In genomic region chr17:7634384-7634783, GRCh38 we compare ENCODE assay signal across 8 cellular contexts. TPM values are rescaled to one million over a fixed set of nuclear protein-coding genes. Genes with fewer than 3 reads are reported as not detected.
DNase-seq lines count a peak whose midpoint lies in the region; ATAC-seq and TF ChIP-seq lines count a peak whose summit lies in the region.

No MANE protein-coding gene starts in this region.

- intact Hi-C loops in left ventricle myocardium inferior (cut with micrococcal nuclease) (loop anchor here (5.0 kb wide), 1 partner anchor 53 kb away; the partner anchor contains the start of genes TP53 and WRAP53), aorta (cut with DNase I) (no loop called here)

- no peaks in the 10 kb centered on the region for H3K9me3 ChIP-seq in GM23248 (ENCODE audit: low read depth)
- H3K9me3 ChIP-seq in left ventricle myocardium inferior (replicated peaks): no peaks in the 10 kb centered on the region
- H3K9me3 ChIP-seq in aorta (ENCODE audit: control insufficient read depth, low read length): no peaks in the 10 kb centered on the region

- WGBS in GM23248 (ENCODE audit: low coverage in 1 of 2, low lambda C conversion rate in 2 of 2, missing lambda C conversion rate in 2 of 2), 2 experiments: 14 to 15% methylated on average over 5 of the region's 5 CpGs
- WGBS in aorta, 2 donors: 11 to 19% methylated on average over 5 of the region's 5 CpGs

- H3K4me3 ChIP-seq in GM23248: no peak overlapping the region
- H3K4me3 ChIP-seq in left ventricle myocardium inferior: no peak overlapping the region
- H3K4me3 ChIP-seq in aorta (ENCODE audit: low read length in 2 of 2): no peak overlapping the region

- H3K9ac ChIP-seq in GM23248: no peak overlapping the region

- H3F3A ChIP-seq in GM23248 (ENCODE audit: insufficient read depth): no peaks in the 10 kb centered on the region

- peak; percentile 58 for TF ChIP-seq CTCF in left ventricle myocardium inferior (IDR thresholded peaks at IDR 0.05; ENCODE audit: borderline replicate concordance)

- H3K36me3 ChIP-seq in GM23248 (ENCODE audit: low read depth) (no peaks in the 10 kb centered on the region), left ventricle myocardium inferior (no peaks in the 10 kb centered on the region), aorta (ENCODE audit: control insufficient read depth in 1 of 2, insufficient read depth in 2 of 2, low read length in 1 of 2) (no peaks in the 10 kb centered on the region)

- DNase-seq in AG08395 (ENCODE audit: low spot score) (peak; percentile 55), GM23248 (peak; percentile 54), left ventricle myocardium inferior (peak; percentile 46), aorta (no peak)
- DNase-seq in activated effector memory CD4-positive, alpha-beta T cell treated with anti-CD3 and anti-CD28 coated beads, Interleukin-2, amount 50 U/mL, for 16 hours: no peak
- DNase-seq in activated naive CD4-positive, alpha-beta T cell treated with Interleukin-2 at 50 U/mL for 16 hours: no peak

- peak; percentile 91 for ATAC-seq in SK-N-SH treated with all-trans-retinoic acid at 6 μM for 48 hours
- peak; percentile 31 for ATAC-seq in aorta (ENCODE audit: low FRiP score)
- no peak for ATAC-seq in HG02763 (IDR thresholded peaks at IDR 0.05; ENCODE audit: unreplicated experiment)

- no peaks in the 10 kb centered on the region for H3K27me3 ChIP-seq in GM23248 (replicated peaks; ENCODE audit: insufficient read depth)
- H3K27me3 ChIP-seq in left ventricle myocardium inferior (ENCODE audit: low read depth): no peaks in the 10 kb centered on the region
- H3K27me3 ChIP-seq in aorta (ENCODE audit: control insufficient read depth in 1 of 2, insufficient read depth in 2 of 2, low read length in 1 of 2): no peaks in the 10 kb centered on the region

- no peaks in the 10 kb centered on the region for H3K4me1 ChIP-seq in GM23248 (ENCODE audit: insufficient read depth)
- peaks cover 7% of the 10 kb centered on the region for H3K4me1 ChIP-seq in left ventricle myocardium inferior
- no peaks in the 10 kb centered on the region for H3K4me1 ChIP-seq in aorta (ENCODE audit: control insufficient read depth in 1 of 2, insufficient read depth in 2 of 2, low read length in 2 of 2)

- in situ Hi-C loops in GM23248 (cut with MboI): loop anchor here (10.0 kb wide), 1 partner anchor 150 kb away; no protein-coding TSS in a partner anchor

- H4K20me1 ChIP-seq in GM23248 (ENCODE audit: insufficient read depth): no peaks in the 10 kb centered on the region

- no peaks in the 10 kb centered on the region for H3K79me2 ChIP-seq in GM23248 (ENCODE audit: insufficient read depth)

- H2AFZ ChIP-seq in GM23248: no peak overlapping the region

- H3K27ac ChIP-seq in GM23248 (no peak overlapping the region), left ventricle myocardium inferior (replicated peaks) (no peak overlapping the region), aorta (ENCODE audit: low read depth in 1 of 2, low read length in 2 of 2) (no peak overlapping the region)

- no peaks in the 10 kb centered on the region for H3K9me2 ChIP-seq in GM23248 (ENCODE audit: insufficient read depth)

- H3K4me2 ChIP-seq in GM23248 (ENCODE audit: unreplicated experiment): no peak overlapping the region

TF ChIP-seq in SK-N-SH treated with all-trans-retinoic acid at 6 μM for 48 hours, 23 proteins besides CTCF, POLR2A, EP300 and RAD21:
- TF ChIP-seq, protein P1, sequence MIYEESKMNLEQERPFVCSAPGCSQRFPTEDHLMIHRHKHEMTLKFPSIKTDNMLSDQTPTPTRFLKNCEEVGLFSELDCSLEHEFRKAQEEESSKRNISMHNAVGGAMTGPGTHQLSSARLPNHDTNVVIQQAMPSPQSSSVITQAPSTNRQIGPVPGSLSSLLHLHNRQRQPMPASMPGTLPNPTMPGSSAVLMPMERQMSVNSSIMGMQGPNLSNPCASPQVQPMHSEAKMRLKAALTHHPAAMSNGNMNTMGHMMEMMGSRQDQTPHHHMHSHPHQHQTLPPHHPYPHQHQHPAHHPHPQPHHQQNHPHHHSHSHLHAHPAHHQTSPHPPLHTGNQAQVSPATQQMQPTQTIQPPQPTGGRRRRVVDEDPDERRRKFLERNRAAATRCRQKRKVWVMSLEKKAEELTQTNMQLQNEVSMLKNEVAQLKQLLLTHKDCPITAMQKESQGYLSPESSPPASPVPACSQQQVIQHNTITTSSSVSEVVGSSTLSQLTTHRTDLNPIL (CRISPR knock-in tag; IDR thresholded peaks at IDR 0.05; ENCODE audit: low read depth): no peak
- no peak for TF ChIP-seq BACH2 (CRISPR knock-in tag; IDR thresholded peaks at IDR 0.05; ENCODE audit: borderline replicate concordance)
- no peak for TF ChIP-seq ZC3H10 (CRISPR knock-in tag; IDR thresholded peaks at IDR 0.05)
- no peak for TF ChIP-seq GLIS3 (CRISPR knock-in tag; IDR thresholded peaks at IDR 0.05)
- no peak for TF ChIP-seq PPARA (CRISPR knock-in tag; IDR thresholded peaks at IDR 0.05; ENCODE audit: borderline replicate concordance)
- no peak for TF ChIP-seq ZNF565 (CRISPR knock-in tag; conservative IDR thresholded peaks at IDR 0.05; ENCODE audit: low read depth)
- no peak for TF ChIP-seq ZNF8 (CRISPR knock-in tag; IDR thresholded peaks at IDR 0.05)
- TF ChIP-seq CSDC2 (CRISPR knock-in tag; IDR thresholded peaks at IDR 0.05): no peak
- TF ChIP-seq, protein P2, sequence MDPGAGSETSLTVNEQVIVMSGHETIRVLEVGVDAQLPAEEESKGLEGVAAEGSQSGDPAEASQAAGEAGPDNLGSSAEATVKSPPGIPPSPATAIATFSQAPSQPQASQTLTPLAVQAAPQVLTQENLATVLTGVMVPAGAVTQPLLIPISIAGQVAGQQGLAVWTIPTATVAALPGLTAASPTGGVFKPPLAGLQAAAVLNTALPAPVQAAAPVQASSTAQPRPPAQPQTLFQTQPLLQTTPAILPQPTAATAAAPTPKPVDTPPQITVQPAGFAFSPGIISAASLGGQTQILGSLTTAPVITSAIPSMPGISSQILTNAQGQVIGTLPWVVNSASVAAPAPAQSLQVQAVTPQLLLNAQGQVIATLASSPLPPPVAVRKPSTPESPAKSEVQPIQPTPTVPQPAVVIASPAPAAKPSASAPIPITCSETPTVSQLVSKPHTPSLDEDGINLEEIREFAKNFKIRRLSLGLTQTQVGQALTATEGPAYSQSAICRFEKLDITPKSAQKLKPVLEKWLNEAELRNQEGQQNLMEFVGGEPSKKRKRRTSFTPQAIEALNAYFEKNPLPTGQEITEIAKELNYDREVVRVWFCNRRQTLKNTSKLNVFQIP (CRISPR knock-in tag; IDR thresholded peaks at IDR 0.05; ENCODE audit: borderline replicate concordance, low read depth): no peak
- no peak for TF ChIP-seq SNAI2 (CRISPR knock-in tag; IDR thresholded peaks at IDR 0.05)
- TF ChIP-seq ARNTL (CRISPR knock-in tag; IDR thresholded peaks at IDR 0.05; ENCODE audit: borderline replicate concordance, low read depth): no peak
- TF ChIP-seq RARB (CRISPR knock-in tag; IDR thresholded peaks at IDR 0.05): no peak

RNA-seq across cellular contexts. Expression of gene SHBG, which starts 4.4 kb away (rescaled TPM):
- 6.1 TPM in 1 of 2 replicates, not detected in the other for total RNA-seq in GM23248 (2014; rRNA removed; shearing (Covaris generic))
- polyA plus RNA-seq in GM23248 (2016; fragmentation: Nextera tagmentation; extraction: Ambion mirVana) (0.96 and 1.0 TPM in 2 replicates), aorta (under 1 TPM in 1 of 2 donors, not detected in 1; 0.20 TPM)
- total RNA-seq in left ventricle myocardium inferior (0.74 TPM), aorta (under 1 TPM in 1 of 2 donors, not detected in 1; 0.33 TPM)

RNA-seq across cellular contexts. Expression of gene SAT2, which starts 6.8 kb away (rescaled TPM):
- 21.5 and 31.8 TPM in 2 replicates for total RNA-seq in GM23248 (2014; rRNA removed; shearing (Covaris generic))
- polyA plus RNA-seq in GM23248 (2016; fragmentation: Nextera tagmentation; extraction: Ambion mirVana) (41.4 and 43.5 TPM in 2 replicates), aorta (100 to 1,000 TPM; 152 to 180 TPM)
- total RNA-seq in left ventricle myocardium inferior (73.5 TPM), aorta (10 to 100 TPM; 45.9 to 67.4 TPM)

RNA-seq across cellular contexts. Expression of gene ATP1B2, which starts 16.3 kb away (rescaled TPM):
- not detected in 2 replicates for total RNA-seq in GM23248 (2014; rRNA removed; shearing (Covaris generic))
- 0.24 TPM in 1 of 2 replicates, not detected in the other for polyA plus RNA-seq in GM23248 (2016; fragmentation: Nextera tagmentation; extraction: Ambion mirVana)
- total RNA-seq in left ventricle myocardium inferior: 2.8 TPM
- 1 to 10 TPM; 2.0 to 7.2 TPM for total RNA-seq in aorta
- 1 to 10 TPM; 1.9 to 2.8 TPM for polyA plus RNA-seq in aorta

RNA-seq across cellular contexts. Expression of gene FXR2, which starts 19.7 kb away (rescaled TPM):
- total RNA-seq in GM23248 (2014; rRNA removed; shearing (Covaris generic)): 44.5 and 57.1 TPM in 2 replicates
- polyA plus RNA-seq in GM23248 (2016; fragmentation: Nextera tagmentation; extraction: Ambion mirVana): 10.9 and 13.5 TPM in 2 replicates
- 111 TPM for total RNA-seq in left ventricle myocardium inferior
- total RNA-seq in aorta: 10 to 100 TPM; 25.3 to 31.1 TPM
- 10 to 100 TPM; 21.2 to 36.5 TPM for polyA plus RNA-seq in aorta

RNA-seq across cellular contexts. Expression of gene SOX15, which starts 44.5 kb away (rescaled TPM):
- total RNA-seq in GM23248 (2014; rRNA removed; shearing (Covaris generic)): 3.9 TPM in 1 of 2 replicates, not detected in the other
- polyA plus RNA-seq in GM23248 (2016; fragmentation: Nextera tagmentation; extraction: Ambion mirVana) (0.71 and 1.1 TPM in 2 replicates), aorta (1 to 10 TPM in 1 of 2 donors, under 1 TPM in 1; 0.50 to 2.8 TPM)
- total RNA-seq in left ventricle myocardium inferior (1.9 TPM), aorta (1 to 10 TPM; 1.1 to 2.4 TPM)

Comparison
In these comparisons a context has a peak if more than half of its experiments do, and no peak if none do; other contexts are left out.
1. DNase-seq: peak in AG08395 (single experiment), GM23248 (single experiment) and left ventricle myocardium inferior (single experiment); none in aorta (0 of 2), activated effector memory CD4-positive, alpha-beta T cell treated with anti-CD3 and anti-CD28 coated beads, Interleukin-2, amount 50 U/mL, for 16 hours (single experiment) and activated naive CD4-positive, alpha-beta T cell treated with Interleukin-2 at 50 U/mL for 16 hours (single experiment).